In the genomic region with DNA sequence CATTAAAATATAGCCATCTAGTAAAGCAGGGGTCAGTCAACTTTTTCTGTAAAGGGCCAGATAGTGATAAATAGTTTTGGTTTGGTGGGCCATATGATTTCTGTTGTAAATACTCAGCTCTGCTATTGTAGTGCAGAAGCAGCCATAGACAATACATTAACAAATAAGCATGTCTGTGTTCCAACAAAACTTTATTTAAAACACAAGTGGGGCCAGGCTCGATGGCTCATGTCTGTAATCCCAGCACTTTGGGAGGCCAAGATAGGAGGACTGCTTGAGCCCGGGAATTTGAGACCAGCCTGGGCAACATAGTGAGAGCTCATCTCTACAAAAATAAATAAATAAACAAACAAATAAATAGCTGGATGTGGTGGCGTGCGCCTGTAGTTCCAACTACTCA, we compare ENCODE assay signal across 27 cellular contexts.
"Had no signal": no experiment of that assay in that cellular context is flagged by ENCODE, and none has a peak within 500 bp of the region (broad histone marks: within the 10 kb centered on the region; RNA-seq: fewer than 3 reads in every experiment).

No MANE protein-coding gene starts in this region.

- DNase-seq: dermis blood vessel endothelial cell; dorsolateral prefrontal cortex; effector CD4-positive, alpha-beta T cell; effector memory CD4-positive, alpha-beta T cell; erythroblast; esophagus squamous epithelium; foreskin fibroblast; foreskin melanocyte; gastrocnemius medialis; glutamatergic neuron; head of caudate nucleus; heart right ventricle; hippocampal formation; left cardiac atrium; left lung; left ventricle myocardium superior; lower lobe of right lung; mesenchymal stem cell; mucosa of descending colon had no signal

- H3K27ac Mint-ChIP-seq: mesothelial cell of epicardium had no signal

- H3K27ac ChIP-seq: coronary artery, dorsolateral prefrontal cortex, epithelial cell of prostate, esophagus squamous epithelium, gastrocnemius medialis, heart right ventricle, left lung, lower lobe of right lung had no signal

- H3K27me3 ChIP-seq: dorsolateral prefrontal cortex, gastrocnemius medialis, left lung had no signal

- H3K9me3 ChIP-seq: esophagus squamous epithelium, gastrocnemius medialis, left lung, lower lobe of right lung, mucosa of descending colon had no signal

- H3K36me3 ChIP-seq: esophagus squamous epithelium, gastrocnemius medialis, heart right ventricle, left lung, lower lobe of right lung had no signal

- H3K4me3 Mint-ChIP-seq: mesothelial cell of epicardium had no signal

- H3K4me3 ChIP-seq: coronary artery, dorsolateral prefrontal cortex, esophagus squamous epithelium, gastrocnemius medialis, heart right ventricle, left lung, lower lobe of right lung, mucosa of descending colon had no signal

- ATAC-seq: esophagus mucosa, gastrocnemius medialis, heart right ventricle, left lung, left ventricle myocardium superior, mucosa of descending colon had no signal

- H3K9me3 Mint-ChIP-seq: mesothelial cell of epicardium had no signal

- H3K36me3 Mint-ChIP-seq: mesothelial cell of epicardium had no signal

- FAIRE-seq: colon, endometrium, islet of Langerhans, keratinocyte had no signal

- H3K4me1 ChIP-seq: esophagus squamous epithelium, gastrocnemius medialis had no signal
